ENCODE assay signal across 9 cellular contexts in genomic region chr7:79454325-79454960, GRCh38. TPM values are rescaled to one million over a fixed set of nuclear protein-coding genes. Genes with fewer than 3 reads are reported as not detected.
DNase-seq lines count a peak whose midpoint lies in the region; TF ChIP-seq lines count a peak whose summit lies in the region.
"Had no signal": no experiment of that assay in that cellular context is flagged by ENCODE, and none has a peak within 500 bp of the region (broad histone marks: within the 10 kb centered on the region; RNA-seq: fewer than 3 reads in every experiment).

No MANE protein-coding gene starts in this region.

- no peaks in the 10 kb centered on the region for H3K9me3 Mint-ChIP-seq in activated T-cell treated with anti-CD3 and anti-CD28 coated beads, Interleukin-2, amount 50 U/mL, for 24 hours

- H3K27me3 ChIP-seq in muscle layer of colon (ENCODE audit: control insufficient read depth in 1 of 2, insufficient read depth in 2 of 2, low read length in 2 of 2): no peaks in the 10 kb centered on the region
- H3K27me3 ChIP-seq in uterus: no peaks in the 10 kb centered on the region
- H3K27me3 ChIP-seq: BLaER1 treated with 17β-estradiol and CSF1 and Interleukin-3, amounts not matched to agents 10 nM and 100 nM had no signal

- peak overlapping the region; percentile 42 for H3K4me3 Mint-ChIP-seq in activated T-cell treated with anti-CD3 and anti-CD28 coated beads, Interleukin-2, amount 50 U/mL, for 24 hours

- no peak for DNase-seq in activated T-cell treated with anti-CD3 and anti-CD28 coated beads, Interleukin-2, amount 50 U/mL, for 24 hours
- DNase-seq in activated T-cell treated with anti-CD3 and anti-CD28 coated beads for 4 hours: no peak
- peak; percentile 41 for DNase-seq in fibroblast of gingiva (ENCODE audit: low read depth)
- peak; percentile 37 to 39 for DNase-seq in uterus
- DNase-seq in NCI-H1048 (lab: John Stamatoyannopoulos, UW): no peak
- no peak for DNase-seq in activated CD4-positive, alpha-beta T cell treated with anti-CD3 and anti-CD28 coated beads, Interleukin-2, amount 50 U/mL, for 1 hour
- no peak for DNase-seq in H4 (ENCODE audit: low spot score)

- no peak overlapping the region for H3K27ac Mint-ChIP-seq in activated T-cell treated with anti-CD3 and anti-CD28 coated beads, Interleukin-2, amount 50 U/mL, for 24 hours

- H3K4me1 ChIP-seq in muscle layer of colon (ENCODE audit: insufficient read depth, low read length) (peaks cover 30% of the 10 kb centered on the region), uterus (peaks cover 0 to 8% of the 10 kb centered on the region in 2 donors)
- H3K4me1 ChIP-seq: BLaER1 treated with 17β-estradiol and CSF1 and Interleukin-3, amounts not matched to agents 10 nM and 100 nM had no signal

- H3K4me3 ChIP-seq in muscle layer of colon (ENCODE audit: low read depth in 1 of 2, low read length in 2 of 2) (peak overlapping the region; percentile 92 to 94), uterus (peak overlapping the region; percentile 83 to 85)
- H3K4me3 ChIP-seq: BLaER1 treated with 17β-estradiol and CSF1 and Interleukin-3, amounts not matched to agents 10 nM and 100 nM had no signal

- TF ChIP-seq POLR2A in uterus (IDR thresholded peaks at IDR 0.05): no peak

- TF ChIP-seq CTCF in uterus (IDR thresholded peaks at IDR 0.05): no peak

- peak overlapping the region; percentile 74 for H3K9ac ChIP-seq in muscle layer of colon (ENCODE audit: low read length)
- H3K9ac ChIP-seq: BLaER1 treated with 17β-estradiol and CSF1 and Interleukin-3, amounts not matched to agents 10 nM and 100 nM had no signal

- H3K27ac ChIP-seq in muscle layer of colon (ENCODE audit: low read depth, low read length) (peak overlapping the region; percentile 98), uterus (peak overlapping the region; percentile 94 to 97)
- H3K27ac ChIP-seq: BLaER1 treated with 17β-estradiol and CSF1 and Interleukin-3, amounts not matched to agents 10 nM and 100 nM had no signal

- H3K27me3 Mint-ChIP-seq in activated T-cell treated with anti-CD3 and anti-CD28 coated beads, Interleukin-2, amount 50 U/mL, for 24 hours: peaks cover 51% of the 10 kb centered on the region

- H3K36me3 ChIP-seq in muscle layer of colon (ENCODE audit: insufficient read depth, low read length) (peaks cover 1% of the 10 kb centered on the region), uterus (no peaks in the 10 kb centered on the region)
- H3K36me3 ChIP-seq: BLaER1 treated with 17β-estradiol and CSF1 and Interleukin-3, amounts not matched to agents 10 nM and 100 nM had no signal

- no peaks in the 10 kb centered on the region for H3K9me3 ChIP-seq in muscle layer of colon (ENCODE audit: low read length)
- H3K9me3 ChIP-seq in uterus: no peaks in the 10 kb centered on the region

- H3K4me1 Mint-ChIP-seq in activated T-cell treated with anti-CD3 and anti-CD28 coated beads, Interleukin-2, amount 50 U/mL, for 24 hours (ENCODE audit: low read depth): peaks cover 18% of the 10 kb centered on the region

- no peaks in the 10 kb centered on the region for H3K36me3 Mint-ChIP-seq in activated T-cell treated with anti-CD3 and anti-CD28 coated beads, Interleukin-2, amount 50 U/mL, for 24 hours (ENCODE audit: low read depth)

- intact Hi-C loops in uterus (cut with DNase I; ENCODE audit: low total_unique reads): no loop called here

RNA-seq across cellular contexts. Expression of gene MAGI2, which starts 1.0 kb away (rescaled TPM):
- 10 to 100 TPM in 2 of 4 donors, 1 to 10 TPM in 2; 5.3 to 23.2 (median 13.8) TPM for total RNA-seq in uterus
- total RNA-seq in H4 (2014; rRNA removed; shearing (Covaris generic)): 1.1 and 1.8 TPM in 2 replicates

Comparison
In these comparisons a context has a peak if more than half of its experiments do, and no peak if none do; other contexts are left out.
1. DNase-seq: peak in fibroblast of gingiva (single experiment) and uterus (2 of 2); none in activated T-cell treated with anti-CD3 and anti-CD28 coated beads, Interleukin-2, amount 50 U/mL, for 24 hours (single experiment), activated T-cell treated with anti-CD3 and anti-CD28 coated beads for 4 hours (single experiment), NCI-H1048 (single experiment), activated CD4-positive, alpha-beta T cell treated with anti-CD3 and anti-CD28 coated beads, Interleukin-2, amount 50 U/mL, for 1 hour (single experiment) and H4 (single experiment).